ENCODE assay signal across 7 cellular contexts in the genomic region with DNA sequence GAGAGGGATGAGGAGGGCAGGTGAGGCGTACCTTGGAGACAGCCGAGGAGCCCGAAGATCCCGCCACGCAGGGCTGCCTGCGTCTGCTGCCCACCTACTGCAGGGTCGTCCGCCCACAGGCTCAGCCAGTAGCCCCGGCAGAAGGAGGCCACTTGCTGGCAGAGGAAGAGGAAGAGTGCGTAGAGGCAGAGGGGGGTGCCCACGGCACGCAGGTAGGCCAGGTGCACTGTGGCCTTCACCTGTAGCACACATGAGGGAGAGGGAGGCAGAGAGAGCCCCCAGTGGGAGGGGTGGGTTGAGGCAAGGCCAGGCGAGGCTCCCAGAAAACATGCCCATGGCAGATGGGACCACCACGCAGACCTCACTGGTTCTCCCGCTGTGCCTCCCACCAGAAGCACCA. TPM values are rescaled to one million over a fixed set of nuclear protein-coding genes. Genes with fewer than 3 reads are reported as not detected.
"Had no signal": no experiment of that assay in that cellular context is flagged by ENCODE, and none has a peak within 500 bp of the region (broad histone marks: within the 10 kb centered on the region; RNA-seq: fewer than 3 reads in every experiment).

No MANE protein-coding gene starts in this region.

- H3K4me3 ChIP-seq: GM23338 had no signal

- H3K9me3 Mint-ChIP-seq: GM23338, H9, IgD-negative memory B cell had no signal

- H3K4me2 ChIP-seq: GM23338 had no signal

- ATAC-seq: GM23338 had no signal

- H3K4me1 Mint-ChIP-seq: GM23338, H9, IgD-negative memory B cell had no signal

- FAIRE-seq: H1, H54, HTR-8/SVneo had no signal

- H3K36me3 Mint-ChIP-seq: IgD-negative memory B cell had no signal

- H3K4me3 Mint-ChIP-seq: GM23338, H9, IgD-negative memory B cell had no signal

- H3K27ac Mint-ChIP-seq: GM23338 had no signal

- H2AFZ ChIP-seq: GM23338 had no signal

- DNase-seq: H9, HCEC 1CT had no signal

RNA-seq across cellular contexts. Expression of gene ABCC6, which starts 53.7 kb away (rescaled TPM):
- polyA plus RNA-seq: IgD-negative memory B cell had no signal
